8 cellular contexts compared by ENCODE assay signal in the genomic region with DNA sequence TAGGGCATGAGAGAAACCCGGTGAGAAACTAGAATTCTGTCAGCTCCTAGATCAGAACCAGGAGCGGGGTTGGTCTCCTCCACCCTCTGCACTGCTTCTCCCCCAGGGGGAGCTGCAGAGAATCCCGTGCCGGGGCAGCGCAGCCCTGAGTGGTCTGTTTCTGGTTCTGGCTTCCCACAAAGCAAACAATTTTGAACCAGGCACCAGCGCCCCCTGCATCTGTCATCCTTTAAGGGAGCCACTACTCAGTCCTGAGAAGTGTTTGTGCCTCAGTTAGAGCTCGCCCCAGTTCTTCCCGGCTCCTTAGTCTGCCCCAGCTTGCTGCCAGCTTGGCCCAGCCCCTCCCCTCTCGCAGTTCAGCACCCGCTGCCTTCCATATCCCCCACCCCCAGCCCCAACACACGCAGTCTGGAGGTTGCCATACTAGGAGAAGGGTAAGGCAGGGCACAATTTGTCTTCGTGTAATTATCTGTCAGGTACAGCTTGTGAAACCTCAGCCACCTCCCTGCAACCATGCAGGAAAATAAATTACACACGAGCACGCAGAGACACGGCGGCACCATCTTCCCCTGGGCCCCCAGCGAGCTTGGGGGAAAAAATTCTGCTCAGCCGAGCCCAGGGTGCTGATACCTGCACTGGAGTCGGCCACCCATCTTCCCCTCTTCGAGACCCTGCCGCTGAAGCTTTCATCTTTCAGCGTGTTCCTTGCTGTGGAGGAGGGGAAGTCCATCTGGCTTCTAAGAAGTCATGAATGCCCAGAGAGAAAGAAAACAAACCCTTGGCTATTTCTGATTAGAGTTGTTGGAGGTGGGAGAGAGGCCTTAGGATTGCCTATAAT.
DNase-seq lines count a peak whose midpoint lies in the region; ATAC-seq and TF ChIP-seq lines count a peak whose summit lies in the region.

No MANE protein-coding gene starts in this region.

- peaks cover 9% of the 10 kb centered on the region for H3K4me1 Mint-ChIP-seq in activated CD4-positive, alpha-beta T cell treated with anti-CD3 and anti-CD28 coated beads, Interleukin-2, amount 10 ng/mL, durations not matched to agents 7 days and 5 days
- peaks cover 6% of the 10 kb centered on the region for H3K4me1 Mint-ChIP-seq in endothelial cell (ENCODE audit: unreplicated experiment)

- H3K4me3 ChIP-seq in DND-41 (ENCODE audit: low read depth in 1 of 2, low read length in 2 of 2) (no peak overlapping the region), Loucy (ENCODE audit: low read length, poor library complexity, severe bottlenecking) (no peak overlapping the region), thymus (ENCODE audit: low read length) (peak overlapping the region; percentile 28)

- H4K20me1 ChIP-seq in DND-41 (ENCODE audit: insufficient read depth, low read length) = no peaks in the 10 kb centered on the region
- H4K20me1 ChIP-seq in Loucy (ENCODE audit: insufficient read depth, low read length, poor library complexity, severe bottlenecking) = no peaks in the 10 kb centered on the region

- CTCF ChIA-PET in activated CD4-positive, alpha-beta T cell treated with anti-CD3 and anti-CD28 coated beads, Interleukin-2, amount 10 ng/mL, durations not matched to agents 7 days and 5 days (lab: Charles Lee) = interaction anchor here (0.5 to 2.3 kb wide), 7 partner anchors 11 to 958 kb away, joined by 3 to 8 read pairs (median 4); partner anchors contain the start of genes AIM2 and KIRREL1

- DNase-seq in DND-41 (peak; percentile 58), endothelial cell (ENCODE audit: low spot score) (peak; percentile 36), myocyte (ENCODE audit: low read depth) (peak; percentile 36), NK-92 (lab: John Stamatoyannopoulos, UW; ENCODE audit: unreplicated experiment) (no peak)
- peak; percentile 44 for DNase-seq in activated CD4-positive, alpha-beta T cell treated with anti-CD3 and anti-CD28 coated beads, Interleukin-2, amount 10 ng/mL, durations not matched to agents 7 days and 5 days

- H3K27ac Mint-ChIP-seq in activated CD4-positive, alpha-beta T cell treated with anti-CD3 and anti-CD28 coated beads, Interleukin-2, amount 10 ng/mL, durations not matched to agents 7 days and 5 days = no peak overlapping the region
- no peak overlapping the region for H3K27ac Mint-ChIP-seq in endothelial cell (ENCODE audit: unreplicated experiment)

- H3K4me3 Mint-ChIP-seq in activated CD4-positive, alpha-beta T cell treated with anti-CD3 and anti-CD28 coated beads, Interleukin-2, amount 10 ng/mL, durations not matched to agents 7 days and 5 days = no peak overlapping the region
- H3K4me3 Mint-ChIP-seq in endothelial cell (ENCODE audit: unreplicated experiment) = no peak overlapping the region

- WGBS in thymus = 7% methylated on average over 22 of the region's 22 CpGs

- ATAC-seq in DND-41 (ENCODE audit: insufficient read depth, low read depth) = peak; percentile 52; the same call in 2 of the 3 replicates
- no peak for ATAC-seq in GM21723 (IDR thresholded peaks at IDR 0.05; ENCODE audit: unreplicated experiment)

- H3K36me3 ChIP-seq in DND-41 (ENCODE audit: insufficient read depth, low read length) = no peaks in the 10 kb centered on the region
- no peaks in the 10 kb centered on the region for H3K36me3 ChIP-seq in Loucy (ENCODE audit: insufficient read depth, low read length)
- H3K36me3 ChIP-seq in thymus (ENCODE audit: control insufficient read depth, insufficient read depth) = no peaks in the 10 kb centered on the region

- H3K9me3 ChIP-seq in DND-41 (ENCODE audit: insufficient read depth, low read length, severe bottlenecking) (no peaks in the 10 kb centered on the region), Loucy (ENCODE audit: insufficient read depth, low read depth, low read length) (no peaks in the 10 kb centered on the region), thymus (ENCODE audit: control insufficient read depth) (no peaks in the 10 kb centered on the region)

- POLR2A ChIA-PET in activated CD4-positive, alpha-beta T cell treated with anti-CD3 and anti-CD28 coated beads, Interleukin-2, amount 10 ng/mL, durations not matched to agents 7 days and 5 days (lab: Charles Lee) = no interaction called here

- H3K9ac ChIP-seq in DND-41 (ENCODE audit: low read depth, low read length) (no peak overlapping the region), Loucy (ENCODE audit: low read depth, low read length, poor library complexity, severe bottlenecking) (no peak overlapping the region)

- H3K9me2 ChIP-seq in Loucy (replicated peaks; ENCODE audit: low read depth, low read length) = no peaks in the 10 kb centered on the region

- no peaks in the 10 kb centered on the region for H3F3A ChIP-seq in Loucy (ENCODE audit: low read depth)

- H3K4me1 ChIP-seq in DND-41 (ENCODE audit: insufficient read depth, low read length) = peaks cover 11% of the 10 kb centered on the region
- H3K4me1 ChIP-seq in Loucy (ENCODE audit: insufficient read depth, low read length, poor library complexity, severe bottlenecking) = peaks cover 4% of the 10 kb centered on the region
- H3K4me1 ChIP-seq in thymus (ENCODE audit: control insufficient read depth, insufficient read depth, low read length) = peaks cover 19% of the 10 kb centered on the region

- H2AFZ ChIP-seq in DND-41 (ENCODE audit: low read depth, low read length) (no peak overlapping the region), Loucy (ENCODE audit: low read length) (peak overlapping the region; percentile 81)

- peaks cover 47% of the 10 kb centered on the region for H3K27me3 Mint-ChIP-seq in activated CD4-positive, alpha-beta T cell treated with anti-CD3 and anti-CD28 coated beads, Interleukin-2, amount 10 ng/mL, durations not matched to agents 7 days and 5 days
- peaks cover 10% of the 10 kb centered on the region for H3K27me3 Mint-ChIP-seq in endothelial cell (ENCODE audit: unreplicated experiment)

- peaks cover 13% of the 10 kb centered on the region for H3K27me3 ChIP-seq in DND-41 (ENCODE audit: insufficient read depth, low read length, poor library complexity)
- H3K27me3 ChIP-seq in Loucy (ENCODE audit: insufficient read depth, low read length, poor library complexity, severe bottlenecking) = no peaks in the 10 kb centered on the region
- H3K27me3 ChIP-seq in thymus (ENCODE audit: control insufficient read depth, insufficient read depth) = no peaks in the 10 kb centered on the region

- no peak overlapping the region for H3K27ac ChIP-seq in DND-41 (ENCODE audit: low read length)
- H3K27ac ChIP-seq in thymus (ENCODE audit: low read depth) = peak overlapping the region; percentile 46

- TF ChIP-seq CTCF in DND-41 (IDR thresholded peaks at IDR 0.05; ENCODE audit: borderline replicate concordance, extremely low read depth, low read length, poor library complexity, severe bottlenecking) (peak; percentile 60), Loucy (conservative IDR thresholded peaks at IDR 0.05; ENCODE audit: low read length) (peak; percentile 73), endothelial cell (IDR thresholded peaks at IDR 0.05; ENCODE audit: unreplicated experiment) (peak; percentile 27)

- H3K79me2 ChIP-seq in DND-41 (ENCODE audit: insufficient read depth, low read length) (no peaks in the 10 kb centered on the region), Loucy (ENCODE audit: insufficient read depth, low read length) (no peaks in the 10 kb centered on the region)

- H3K36me3 Mint-ChIP-seq in activated CD4-positive, alpha-beta T cell treated with anti-CD3 and anti-CD28 coated beads, Interleukin-2, amount 10 ng/mL, durations not matched to agents 7 days and 5 days (ENCODE audit: low read depth) = no peaks in the 10 kb centered on the region
- H3K36me3 Mint-ChIP-seq in endothelial cell (ENCODE audit: low read depth, unreplicated experiment) = no peaks in the 10 kb centered on the region

- H3K4me2 ChIP-seq in DND-41 (ENCODE audit: insufficient read depth, low read length) (no peak overlapping the region), Loucy (ENCODE audit: low read depth, low read length, poor library complexity, severe bottlenecking) (peak overlapping the region; percentile 46)

- no peaks in the 10 kb centered on the region for H3K9me3 Mint-ChIP-seq in activated CD4-positive, alpha-beta T cell treated with anti-CD3 and anti-CD28 coated beads, Interleukin-2, amount 10 ng/mL, durations not matched to agents 7 days and 5 days
- H3K9me3 Mint-ChIP-seq in endothelial cell (ENCODE audit: unreplicated experiment) = no peaks in the 10 kb centered on the region
